Comparison of ENCODE assay signal across 1 cellular context in the genomic region with DNA sequence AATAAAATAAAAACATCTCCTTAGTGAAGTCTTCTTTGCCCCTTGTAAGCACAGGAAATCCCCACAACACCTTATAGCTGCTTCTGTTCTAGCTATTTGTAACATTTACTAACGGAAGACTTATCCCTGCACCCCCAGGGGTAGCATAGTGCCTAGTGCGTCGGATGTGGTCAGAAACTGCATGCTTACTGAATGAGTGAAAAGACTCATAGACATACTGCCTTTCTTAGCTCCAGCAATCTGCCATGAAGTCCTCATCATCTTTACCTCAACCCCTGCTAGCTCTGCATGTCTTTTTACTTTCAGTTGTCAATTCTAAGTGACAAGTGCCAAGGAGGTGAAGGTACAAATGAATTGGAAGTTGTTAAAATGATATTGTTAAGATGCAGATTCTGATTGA.
TF ChIP-seq lines count a peak whose summit lies in the region.

No MANE protein-coding gene starts in this region.

TF ChIP-seq in GM12878, 131 proteins besides CTCF, POLR2A, EP300 and RAD21:
- TF ChIP-seq ZZZ3 (IDR thresholded peaks at IDR 0.05; ENCODE audit: control insufficient read depth, insufficient read length, low read depth): no peak
- TF ChIP-seq RB1 (IDR thresholded peaks at IDR 0.05; ENCODE audit: borderline replicate concordance): no peak
- no peak for TF ChIP-seq NRF1 (conservative IDR thresholded peaks at IDR 0.05; ENCODE audit: low read depth, low read length)
- no peak for TF ChIP-seq ZBTB11 (CRISPR knock-in tag; IDR thresholded peaks at IDR 0.05)
- TF ChIP-seq NFXL1 (IDR thresholded peaks at IDR 0.05; ENCODE audit: borderline replicate concordance): no peak
- no peak for TF ChIP-seq HDAC2 (IDR thresholded peaks at IDR 0.05)
- no peak for TF ChIP-seq RFX5 (IDR thresholded peaks at IDR 0.05; ENCODE audit: low read depth, low read length)
- peak; percentile 83 for TF ChIP-seq RUNX3 (IDR thresholded peaks at IDR 0.05; ENCODE audit: low read length)
- TF ChIP-seq ESRRA (IDR thresholded peaks at IDR 0.05; ENCODE audit: low read length): no peak
- TF ChIP-seq RELB (IDR thresholded peaks at IDR 0.05; ENCODE audit: low read depth): no peak
- TF ChIP-seq NFIC (IDR thresholded peaks at IDR 0.05; ENCODE audit: low read depth, low read length): no peak
- TF ChIP-seq, protein P1, sequence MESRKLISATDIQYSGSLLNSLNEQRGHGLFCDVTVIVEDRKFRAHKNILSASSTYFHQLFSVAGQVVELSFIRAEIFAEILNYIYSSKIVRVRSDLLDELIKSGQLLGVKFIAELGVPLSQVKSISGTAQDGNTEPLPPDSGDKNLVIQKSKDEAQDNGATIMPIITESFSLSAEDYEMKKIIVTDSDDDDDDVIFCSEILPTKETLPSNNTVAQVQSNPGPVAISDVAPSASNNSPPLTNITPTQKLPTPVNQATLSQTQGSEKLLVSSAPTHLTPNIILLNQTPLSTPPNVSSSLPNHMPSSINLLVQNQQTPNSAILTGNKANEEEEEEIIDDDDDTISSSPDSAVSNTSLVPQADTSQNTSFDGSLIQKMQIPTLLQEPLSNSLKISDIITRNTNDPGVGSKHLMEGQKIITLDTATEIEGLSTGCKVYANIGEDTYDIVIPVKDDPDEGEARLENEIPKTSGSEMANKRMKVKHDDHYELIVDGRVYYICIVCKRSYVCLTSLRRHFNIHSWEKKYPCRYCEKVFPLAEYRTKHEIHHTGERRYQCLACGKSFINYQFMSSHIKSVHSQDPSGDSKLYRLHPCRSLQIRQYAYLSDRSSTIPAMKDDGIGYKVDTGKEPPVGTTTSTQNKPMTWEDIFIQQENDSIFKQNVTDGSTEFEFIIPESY (IDR thresholded peaks at IDR 0.05): no peak
- TF ChIP-seq ZNF217 (IDR thresholded peaks at IDR 0.05): no peak
- no peak for TF ChIP-seq BHLHE40 (IDR thresholded peaks at IDR 0.05; ENCODE audit: borderline replicate concordance in 1 of 2, low read depth in 2 of 2, low read length in 1 of 2)
- peak; percentile 33; the same call in 1 of the 2 replicates for TF ChIP-seq PKNOX1 (IDR thresholded peaks at IDR 0.05)
- TF ChIP-seq SIX5 (IDR thresholded peaks at IDR 0.05; ENCODE audit: low read depth, low read length, severe bottlenecking): no peak
- TF ChIP-seq IRF4 (IDR thresholded peaks at IDR 0.05; ENCODE audit: low read depth, low read length): no peak
- TF ChIP-seq, protein P2, sequence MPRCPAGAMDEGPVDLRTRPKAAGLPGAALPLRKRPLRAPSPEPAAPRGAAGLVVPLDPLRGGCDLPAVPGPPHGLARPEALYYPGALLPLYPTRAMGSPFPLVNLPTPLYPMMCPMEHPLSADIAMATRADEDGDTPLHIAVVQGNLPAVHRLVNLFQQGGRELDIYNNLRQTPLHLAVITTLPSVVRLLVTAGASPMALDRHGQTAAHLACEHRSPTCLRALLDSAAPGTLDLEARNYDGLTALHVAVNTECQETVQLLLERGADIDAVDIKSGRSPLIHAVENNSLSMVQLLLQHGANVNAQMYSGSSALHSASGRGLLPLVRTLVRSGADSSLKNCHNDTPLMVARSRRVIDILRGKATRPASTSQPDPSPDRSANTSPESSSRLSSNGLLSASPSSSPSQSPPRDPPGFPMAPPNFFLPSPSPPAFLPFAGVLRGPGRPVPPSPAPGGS (IDR thresholded peaks at IDR 0.05; ENCODE audit: borderline replicate concordance, insufficient read depth, low read depth, low read length, poor library complexity, severe bottlenecking): peak; percentile 32
- no peak for TF ChIP-seq NR2F1 (conservative IDR thresholded peaks at IDR 0.05)
TF ChIP-seq in GM12878: peak in this region for 3.
